In the genomic region with DNA sequence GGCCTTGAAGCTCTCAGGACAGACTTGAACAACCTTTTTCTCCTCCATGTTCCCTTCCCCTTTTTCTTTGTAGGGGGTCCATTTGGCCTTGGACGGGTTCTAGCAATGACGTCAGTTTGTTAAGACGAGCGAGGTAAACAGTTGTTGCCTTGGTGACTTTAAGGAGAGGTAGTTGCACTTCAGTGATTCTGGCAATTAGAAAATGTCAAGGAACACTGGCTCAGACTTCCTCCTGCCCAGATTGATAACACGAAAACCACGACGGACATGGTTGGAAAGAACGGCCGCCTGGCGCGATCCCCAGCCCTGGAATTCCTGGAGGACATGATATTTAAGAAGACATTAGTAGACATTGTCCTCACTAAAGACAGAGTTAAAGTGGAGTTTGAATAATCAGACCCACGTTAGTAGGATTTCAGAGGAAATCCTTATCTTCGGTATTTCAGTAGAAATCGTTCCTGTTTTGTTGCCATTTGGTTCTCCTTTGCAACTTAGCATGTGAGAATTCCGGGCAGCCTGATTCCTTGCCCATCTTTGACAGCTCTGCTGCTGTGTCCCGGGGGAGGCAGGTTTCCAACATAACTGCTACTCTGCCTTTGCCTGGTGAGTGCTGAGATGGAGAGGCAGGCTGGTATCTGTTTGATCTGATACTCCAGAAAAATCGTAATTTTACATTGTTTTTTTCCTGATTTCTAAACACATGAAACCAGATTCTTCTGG, we compare ENCODE assay signal across 14 cellular contexts.
A peak's percentile ranks its signal among the peaks of the same experiment; 100 is the strongest.
DNase-seq lines count a peak whose midpoint lies in the region; ATAC-seq, FAIRE-seq and TF ChIP-seq lines count a peak whose summit lies in the region.
"Had no signal": no experiment of that assay in that cellular context is flagged by ENCODE, and none has a peak within 500 bp of the region (broad histone marks: within the 10 kb centered on the region; RNA-seq: fewer than 3 reads in every experiment).

No MANE protein-coding gene starts in this region.

- H3K4me1 Mint-ChIP-seq in endothelial cell (ENCODE audit: unreplicated experiment), result peaks cover 26% of the 10 kb centered on the region

- H2AFZ ChIP-seq in GM12878 (ENCODE audit: control insufficient read depth, low read depth, low read length), result no peak overlapping the region

- no peak for TF ChIP-seq RAD21 in GM12878 (IDR thresholded peaks at IDR 0.05; ENCODE audit: insufficient read depth, low read depth, low read length)

- no peaks in the 10 kb centered on the region for H3K9me3 ChIP-seq in GM12878 (replicated peaks; ENCODE audit: control insufficient read depth, insufficient read depth, low read length)
- H3K9me3 ChIP-seq: SJSA1 had no signal

- peak; percentile 70 for ATAC-seq in Right ventricle myocardium inferior
- ATAC-seq in GM12878, result no peak
- ATAC-seq in GM18907 (IDR thresholded peaks at IDR 0.05; ENCODE audit: unreplicated experiment), result no peak
- ATAC-seq in GM18498 (IDR thresholded peaks at IDR 0.05; ENCODE audit: unreplicated experiment), result no peak

- peak overlapping the region; percentile 72 for H3K27ac ChIP-seq in GM12878 (ENCODE audit: control insufficient read depth, insufficient read depth)
- H3K27ac ChIP-seq: SJSA1 had no signal

- peak; percentile 12; the same call in 1 of the 2 replicates for TF ChIP-seq POLR2A in GM12878 (IDR thresholded peaks at IDR 0.05; ENCODE audit: low read depth, low read length)

- H4K20me1 ChIP-seq in GM12878 (ENCODE audit: control insufficient read depth, insufficient read depth), result no peaks in the 10 kb centered on the region

- peaks cover 2% of the 10 kb centered on the region for H3K27me3 Mint-ChIP-seq in endothelial cell (ENCODE audit: unreplicated experiment)

- peaks cover 72% of the 10 kb centered on the region for H3K4me1 ChIP-seq in GM12878 (ENCODE audit: control insufficient read depth, insufficient read depth, low read length)

- FAIRE-seq in GM12878 (lab: Jason Lieb, UNC), result no peak

- H3K79me2 ChIP-seq in GM12878 (ENCODE audit: control insufficient read depth, insufficient read depth, low read length), result peaks cover 77% of the 10 kb centered on the region

- RAD21 ChIA-PET in GM12878 (lab: Charles Lee; ENCODE audit: unreplicated experiment), result interaction anchor here (0.8 to 3.5 kb wide), 10 partner anchors 8 to 86 kb away, joined by 3 to 46 read pairs (median 10); no protein-coding TSS in a partner anchor

- TF ChIP-seq CTCF in GM12878 (IDR thresholded peaks at IDR 0.05 in 2 of 3, conservative IDR thresholded peaks at IDR 0.05 in 1 of 3; ENCODE audit: control insufficient read depth in 2 of 3, extremely low read depth in 1 of 3, insufficient read depth in 1 of 3, low read depth in 3 of 3, low read length in 3 of 3), result no peak
- TF ChIP-seq CTCF in endothelial cell (IDR thresholded peaks at IDR 0.05; ENCODE audit: unreplicated experiment), result no peak

- SMC1A ChIA-PET in GM12878 (lab: Charles Lee; ENCODE audit: uncharacterized antibody, unreplicated experiment), result interaction anchor here (0.8 to 4.6 kb wide), 5 partner anchors 11 to 85 kb away, joined by 4 to 68 read pairs (median 8); no protein-coding TSS in a partner anchor

- intact Hi-C loops in Right ventricle myocardium inferior (cut with DNase I) (no loop called here), cardiac septum (cut with DNase I) (no loop called here), GM12878 (cut with micrococcal nuclease; ENCODE audit: unreplicated experiment) (loop anchor here (2.0 kb wide), 1 partner anchor 87 kb away; a partner anchor contains a TSS)

- H3K27me3 ChIP-seq in GM12878 (replicated peaks in 1 of 2; ENCODE audit: control insufficient read depth in 2 of 2, insufficient read depth in 2 of 2, low read length in 1 of 2), result no peaks in the 10 kb centered on the region
- H3K27me3 ChIP-seq: SJSA1 had no signal

- H3K36me3 ChIP-seq in GM12878 (ENCODE audit: control insufficient read depth in 2 of 2, insufficient read depth in 2 of 2, low read length in 1 of 2), result peaks cover 0 to 13% of the 10 kb centered on the region in 2 experiments; a peak in 1 of 4 replicates
- H3K36me3 ChIP-seq: SJSA1 had no signal

- no TSS peak for BruUV-seq in GM12878 (replicated peaks; lab: Mats Ljungman, UMichigan)

- in situ Hi-C loops in GM12878 (cut with MboI), result no loop called here

- H3K4me3 Mint-ChIP-seq in endothelial cell (ENCODE audit: unreplicated experiment), result no peak overlapping the region
- H3K4me3 Mint-ChIP-seq: mesothelial cell of epicardium had no signal

- POLR2A ChIA-PET in GM12878 (lab: Charles Lee), result interaction anchor here (0.7 to 3.0 kb wide), 10 partner anchors 9 to 87 kb away, joined by 3 to 25 read pairs (median 6); no protein-coding TSS in a partner anchor

- no peak overlapping the region for H3K4me3 ChIP-seq in GM12878
- H3K4me3 ChIP-seq: SJSA1 had no signal

- WGBS in GM12878 (ENCODE audit: insufficient coverage, insufficient replicate concordance, low lambda C conversion rate, missing lambda C conversion rate), result 84% methylated on average over 17 of the region's 17 CpGs

- CTCF ChIA-PET in GM12878 (lab: Yijun Ruan, JAX), result interaction anchor here (0.9 to 2.5 kb wide), 8 partner anchors 9 to 168 kb away, joined by 3 to 13 read pairs (median 4); no protein-coding TSS in a partner anchor

- no peak overlapping the region for H3K27ac Mint-ChIP-seq in endothelial cell (ENCODE audit: unreplicated experiment)
- H3K27ac Mint-ChIP-seq: mesothelial cell of epicardium had no signal

- H3K36me3 Mint-ChIP-seq in endothelial cell (ENCODE audit: low read depth, unreplicated experiment), result peaks cover 18% of the 10 kb centered on the region

- peak overlapping the region; percentile 18; the same call in 1 of the 2 replicates for H3K4me2 ChIP-seq in GM12878 (ENCODE audit: control insufficient read depth, insufficient read depth)

- 0 out of 2 replicates have a peak overlapping the region, but pooled peaks have one; percentile 15 for H3K9ac ChIP-seq in GM12878 (ENCODE audit: control insufficient read depth, insufficient read depth, low read length)

- no peak for TF ChIP-seq EP300 in GM12878 (IDR thresholded peaks at IDR 0.05; ENCODE audit: borderline replicate concordance in 1 of 2, control insufficient read depth in 1 of 2, low read depth in 2 of 2, low read length in 2 of 2)

- no peak for DNase-seq in Right ventricle myocardium inferior (ENCODE audit: missing footprints)
- DNase-seq in cardiac septum (ENCODE audit: low spot score), result no peak
- no peak for DNase-seq in GM12878 (ENCODE audit: low read depth, low spot score)
- DNase-seq in kidney tubule cell (ENCODE audit: low spot score), result peak; percentile 94
- no peak for DNase-seq in foreskin melanocyte
- DNase-seq in endothelial cell (ENCODE audit: low spot score), result no peak
- DNase-seq: cerebellar nuclear complex; DND-41; NCI-H2171; stimulated activated CD4-positive, alpha-beta T cell treated with anti-CD3 and anti-CD28 coated beads, Interleukin-12 subunit alpha, Interleukin-12 subunit beta, amount 100 ng/mL, for 4 hours had no signal

- H3K9me3 Mint-ChIP-seq in endothelial cell (ENCODE audit: unreplicated experiment), result no peaks in the 10 kb centered on the region
- H3K9me3 Mint-ChIP-seq: mesothelial cell of epicardium had no signal

TF ChIP-seq in GM12878, 131 proteins besides CTCF, POLR2A, EP300 and RAD21 (continues in another document):
- TF ChIP-seq, protein P1, sequence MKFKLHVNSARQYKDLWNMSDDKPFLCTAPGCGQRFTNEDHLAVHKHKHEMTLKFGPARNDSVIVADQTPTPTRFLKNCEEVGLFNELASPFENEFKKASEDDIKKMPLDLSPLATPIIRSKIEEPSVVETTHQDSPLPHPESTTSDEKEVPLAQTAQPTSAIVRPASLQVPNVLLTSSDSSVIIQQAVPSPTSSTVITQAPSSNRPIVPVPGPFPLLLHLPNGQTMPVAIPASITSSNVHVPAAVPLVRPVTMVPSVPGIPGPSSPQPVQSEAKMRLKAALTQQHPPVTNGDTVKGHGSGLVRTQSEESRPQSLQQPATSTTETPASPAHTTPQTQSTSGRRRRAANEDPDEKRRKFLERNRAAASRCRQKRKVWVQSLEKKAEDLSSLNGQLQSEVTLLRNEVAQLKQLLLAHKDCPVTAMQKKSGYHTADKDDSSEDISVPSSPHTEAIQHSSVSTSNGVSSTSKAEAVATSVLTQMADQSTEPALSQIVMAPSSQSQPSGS (IDR thresholded peaks at IDR 0.05; ENCODE audit: low read length), result peak; percentile 6; the same call in 1 of the 2 replicates
- TF ChIP-seq PAX5 (IDR thresholded peaks at IDR 0.05; ENCODE audit: borderline replicate concordance, low read depth, low read length) (0 out of 2 replicates have a peak, but pooled peaks have one; percentile 20), RUNX3 (IDR thresholded peaks at IDR 0.05; ENCODE audit: low read length) (peak; percentile 7; the same call in 1 of the 2 replicates), ATF7 (IDR thresholded peaks at IDR 0.05; ENCODE audit: low read depth) (peak; percentile 41; the same call in 1 of the 2 replicates)
- TF ChIP-seq, protein P2, sequence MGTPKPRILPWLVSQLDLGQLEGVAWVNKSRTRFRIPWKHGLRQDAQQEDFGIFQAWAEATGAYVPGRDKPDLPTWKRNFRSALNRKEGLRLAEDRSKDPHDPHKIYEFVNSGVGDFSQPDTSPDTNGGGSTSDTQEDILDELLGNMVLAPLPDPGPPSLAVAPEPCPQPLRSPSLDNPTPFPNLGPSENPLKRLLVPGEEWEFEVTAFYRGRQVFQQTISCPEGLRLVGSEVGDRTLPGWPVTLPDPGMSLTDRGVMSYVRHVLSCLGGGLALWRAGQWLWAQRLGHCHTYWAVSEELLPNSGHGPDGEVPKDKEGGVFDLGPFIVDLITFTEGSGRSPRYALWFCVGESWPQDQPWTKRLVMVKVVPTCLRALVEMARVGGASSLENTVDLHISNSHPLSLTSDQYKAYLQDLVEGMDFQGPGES (IDR thresholded peaks at IDR 0.05), result no peak
- TF ChIP-seq, protein P3, sequence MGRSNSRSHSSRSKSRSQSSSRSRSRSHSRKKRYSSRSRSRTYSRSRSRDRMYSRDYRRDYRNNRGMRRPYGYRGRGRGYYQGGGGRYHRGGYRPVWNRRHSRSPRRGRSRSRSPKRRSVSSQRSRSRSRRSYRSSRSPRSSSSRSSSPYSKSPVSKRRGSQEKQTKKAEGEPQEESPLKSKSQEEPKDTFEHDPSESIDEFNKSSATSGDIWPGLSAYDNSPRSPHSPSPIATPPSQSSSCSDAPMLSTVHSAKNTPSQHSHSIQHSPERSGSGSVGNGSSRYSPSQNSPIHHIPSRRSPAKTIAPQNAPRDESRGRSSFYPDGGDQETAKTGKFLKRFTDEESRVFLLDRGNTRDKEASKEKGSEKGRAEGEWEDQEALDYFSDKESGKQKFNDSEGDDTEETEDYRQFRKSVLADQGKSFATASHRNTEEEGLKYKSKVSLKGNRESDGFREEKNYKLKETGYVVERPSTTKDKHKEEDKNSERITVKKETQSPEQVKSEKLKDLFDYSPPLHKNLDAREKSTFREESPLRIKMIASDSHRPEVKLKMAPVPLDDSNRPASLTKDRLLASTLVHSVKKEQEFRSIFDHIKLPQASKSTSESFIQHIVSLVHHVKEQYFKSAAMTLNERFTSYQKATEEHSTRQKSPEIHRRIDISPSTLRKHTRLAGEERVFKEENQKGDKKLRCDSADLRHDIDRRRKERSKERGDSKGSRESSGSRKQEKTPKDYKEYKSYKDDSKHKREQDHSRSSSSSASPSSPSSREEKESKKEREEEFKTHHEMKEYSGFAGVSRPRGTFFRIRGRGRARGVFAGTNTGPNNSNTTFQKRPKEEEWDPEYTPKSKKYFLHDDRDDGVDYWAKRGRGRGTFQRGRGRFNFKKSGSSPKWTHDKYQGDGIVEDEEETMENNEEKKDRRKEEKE (IDR thresholded peaks at IDR 0.05), result no peak
